Comparison of ENCODE assay signal across 8 cellular contexts in genomic region chr14:21723431-21724045, GRCh38. TPM values are rescaled to one million over a fixed set of nuclear protein-coding genes. Genes with fewer than 3 reads are reported as not detected.
DNase-seq lines count a peak whose midpoint lies in the region; ATAC-seq and TF ChIP-seq lines count a peak whose summit lies in the region.

No MANE protein-coding gene starts in this region.

- H3K4me3 Mint-ChIP-seq in activated CD4-positive, alpha-beta T cell treated with anti-CD3 and anti-CD28 coated beads, Interleukin-2, amount 10 ng/mL, durations not matched to agents 24 days and 14 days: peak overlapping the region; percentile 57

- H3K9ac ChIP-seq in DND-41 (ENCODE audit: low read depth, low read length) (no peak overlapping the region), KMS-11 (peak overlapping the region; percentile 64)

- TF ChIP-seq CTCF in DND-41 (IDR thresholded peaks at IDR 0.05; ENCODE audit: borderline replicate concordance, extremely low read depth, low read length, poor library complexity, severe bottlenecking) (peak; percentile 75), KMS-11 (conservative IDR thresholded peaks at IDR 0.05; ENCODE audit: low read depth, low read length) (peak; percentile 85)

- no peak overlapping the region for H2AFZ ChIP-seq in DND-41 (ENCODE audit: low read depth, low read length)
- H2AFZ ChIP-seq in KMS-11 (ENCODE audit: low read depth): peak overlapping the region; percentile 63; the same call in 1 of the 2 replicates

- H3K4me3 ChIP-seq in DND-41 (ENCODE audit: low read depth in 1 of 2, low read length in 2 of 2): no peak overlapping the region
- no peak overlapping the region for H3K4me3 ChIP-seq in KMS-11 (IDR thresholded peaks at IDR 0.05; ENCODE audit: insufficient read depth, low read depth, low read length)
- H3K4me3 ChIP-seq in iPS DF 6.9 (ENCODE audit: low read length): no peak overlapping the region

- peaks cover 30% of the 10 kb centered on the region for H3K27me3 ChIP-seq in DND-41 (ENCODE audit: insufficient read depth, low read length, poor library complexity)
- 0 out of 2 replicates have a peak, but pooled peaks cover 2% of the 10 kb centered on the region for H3K27me3 ChIP-seq in KMS-11 (ENCODE audit: insufficient read depth, low read depth)
- no peaks in the 10 kb centered on the region for H3K27me3 ChIP-seq in iPS DF 6.9 (ENCODE audit: control insufficient read depth, insufficient read depth, low read length)

- H3K4me1 ChIP-seq in DND-41 (ENCODE audit: insufficient read depth, low read length): no peaks in the 10 kb centered on the region
- peaks cover 46% of the 10 kb centered on the region for H3K4me1 ChIP-seq in KMS-11 (ENCODE audit: low read depth, poor library complexity, severe bottlenecking)
- H3K4me1 ChIP-seq in iPS DF 6.9 (ENCODE audit: control insufficient read depth, insufficient read depth, low read length): no peaks in the 10 kb centered on the region

- ATAC-seq in DND-41 (ENCODE audit: insufficient read depth, low read depth) (peak; percentile 80), GM21360 (IDR thresholded peaks at IDR 0.05; ENCODE audit: unreplicated experiment) (no peak), HG02885 (IDR thresholded peaks at IDR 0.05; ENCODE audit: poor library complexity, unreplicated experiment) (no peak), esophagus mucosa (no peak)

- H3K79me2 ChIP-seq in DND-41 (ENCODE audit: insufficient read depth, low read length): no peaks in the 10 kb centered on the region
- H3K79me2 ChIP-seq in KMS-11 (ENCODE audit: insufficient read depth, low read depth): no peaks in the 10 kb centered on the region

- peak; percentile 54 for DNase-seq in DND-41
- peak; percentile 79 for DNase-seq in activated CD4-positive, alpha-beta T cell treated with anti-CD3 and anti-CD28 coated beads, Interleukin-2, amount 10 ng/mL, durations not matched to agents 24 days and 14 days
- DNase-seq in iPS DF 6.9 (ENCODE audit: low read depth, low spot score): peak; percentile 63
- DNase-seq in superior temporal gyrus (ENCODE audit: extremely low spot score): no peak

- H3K27ac ChIP-seq in DND-41 (ENCODE audit: low read length) (no peak overlapping the region), KMS-11 (peak overlapping the region; percentile 97), iPS DF 6.9 (ENCODE audit: low read length) (no peak overlapping the region)

- peaks cover 4% of the 10 kb centered on the region for H3K4me1 Mint-ChIP-seq in activated CD4-positive, alpha-beta T cell treated with anti-CD3 and anti-CD28 coated beads, Interleukin-2, amount 10 ng/mL, durations not matched to agents 24 days and 14 days

- H3K27ac Mint-ChIP-seq in activated CD4-positive, alpha-beta T cell treated with anti-CD3 and anti-CD28 coated beads, Interleukin-2, amount 10 ng/mL, durations not matched to agents 24 days and 14 days: peak overlapping the region; percentile 81

- H3K9me3 ChIP-seq in DND-41 (ENCODE audit: insufficient read depth, low read length, severe bottlenecking): no peaks in the 10 kb centered on the region
- no peaks in the 10 kb centered on the region for H3K9me3 ChIP-seq in iPS DF 6.9 (ENCODE audit: control insufficient read depth, insufficient read depth, low read length)

- peaks cover 48% of the 10 kb centered on the region for H3K27me3 Mint-ChIP-seq in activated CD4-positive, alpha-beta T cell treated with anti-CD3 and anti-CD28 coated beads, Interleukin-2, amount 10 ng/mL, durations not matched to agents 24 days and 14 days

- no peaks in the 10 kb centered on the region for H3K9me3 Mint-ChIP-seq in activated CD4-positive, alpha-beta T cell treated with anti-CD3 and anti-CD28 coated beads, Interleukin-2, amount 10 ng/mL, durations not matched to agents 24 days and 14 days

- H3K36me3 Mint-ChIP-seq in activated CD4-positive, alpha-beta T cell treated with anti-CD3 and anti-CD28 coated beads, Interleukin-2, amount 10 ng/mL, durations not matched to agents 24 days and 14 days (ENCODE audit: low read depth): no peaks in the 10 kb centered on the region

- WGBS in iPS DF 6.9 (ENCODE audit: insufficient coverage, insufficient read length): no CpG with 5 or more reads among the region's 14 CpGs

- intact Hi-C loops in activated CD4-positive, alpha-beta T cell treated with anti-CD3 and anti-CD28 coated beads, Interleukin-2, amount 10 ng/mL, durations not matched to agents 24 days and 14 days (cut with micrococcal nuclease): loop anchor here (5.0 kb wide), 1 partner anchor 809 kb away; no protein-coding TSS in a partner anchor

- H3K36me3 ChIP-seq in DND-41 (ENCODE audit: insufficient read depth, low read length) (no peaks in the 10 kb centered on the region), KMS-11 (ENCODE audit: insufficient read depth) (no peaks in the 10 kb centered on the region), iPS DF 6.9 (ENCODE audit: control insufficient read depth, insufficient read depth, low read length) (no peaks in the 10 kb centered on the region)

- H4K20me1 ChIP-seq in DND-41 (ENCODE audit: insufficient read depth, low read length) (no peaks in the 10 kb centered on the region), KMS-11 (ENCODE audit: insufficient read depth) (no peaks in the 10 kb centered on the region)

- no peak overlapping the region for H3K4me2 ChIP-seq in DND-41 (ENCODE audit: insufficient read depth, low read length)
- peak overlapping the region; percentile 98 for H3K4me2 ChIP-seq in KMS-11

RNA-seq across cellular contexts. Expression of gene OR4E1, which starts 49.9 kb away (rescaled TPM):
- total RNA-seq in activated CD4-positive, alpha-beta T cell treated with anti-CD3 and anti-CD28 coated beads, Interleukin-2, amount 10 ng/mL, durations not matched to agents 24 days and 14 days: not detected in 2 replicates
- not detected for total RNA-seq in esophagus mucosa
